ENCODE assay signal across 18 cellular contexts in the genomic region with DNA sequence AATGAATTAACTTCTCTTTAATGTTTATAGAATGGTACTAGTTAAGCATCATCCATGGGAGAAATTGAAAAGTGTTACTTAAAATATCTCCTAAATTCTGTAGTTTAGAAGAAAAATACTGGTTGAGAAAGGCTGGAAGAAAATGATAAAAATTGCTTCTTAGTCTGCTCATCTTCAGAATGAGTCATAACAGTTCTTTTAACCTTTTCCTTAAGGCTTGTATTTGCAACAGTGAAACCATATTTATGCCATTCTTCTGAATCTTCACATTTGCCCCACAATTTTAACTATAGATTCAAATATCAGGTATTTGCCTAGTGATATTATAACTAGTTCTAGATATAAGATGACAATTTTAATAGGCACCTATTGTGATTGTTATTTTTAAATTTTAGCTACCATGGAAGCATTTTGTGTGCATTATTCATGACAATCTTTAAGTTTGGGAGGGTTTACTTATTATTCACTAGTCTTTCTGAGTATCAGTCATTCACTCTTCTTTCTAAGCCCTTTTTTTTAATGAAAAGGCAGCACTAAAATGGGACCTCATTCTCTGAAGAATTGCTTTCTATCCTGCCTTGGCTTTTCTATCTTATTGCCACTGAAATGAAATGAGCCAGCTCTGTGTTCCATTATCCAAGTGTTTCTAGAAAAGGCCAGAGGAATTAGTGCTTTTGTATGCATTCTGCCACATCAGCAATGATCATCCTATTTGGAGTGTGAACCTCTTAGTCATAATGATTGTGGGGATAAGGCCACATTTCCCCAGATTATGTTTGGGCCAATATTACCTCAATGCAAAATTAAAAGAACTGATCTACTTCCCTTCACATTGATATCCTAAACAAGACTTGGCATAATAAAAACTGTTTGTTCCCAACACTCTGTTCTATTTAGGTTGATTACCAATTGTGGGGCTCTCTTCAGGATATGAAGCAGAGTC. TPM values are rescaled to one million over a fixed set of nuclear protein-coding genes. Genes with fewer than 3 reads are reported as not detected.
DNase-seq lines count a peak whose midpoint lies in the region; ATAC-seq lines count a peak whose summit lies in the region.
"Had no signal": no experiment of that assay in that cellular context is flagged by ENCODE, and none has a peak within 500 bp of the region (broad histone marks: within the 10 kb centered on the region; RNA-seq: fewer than 3 reads in every experiment).

No MANE protein-coding gene starts in this region.

- H3K9me3 Mint-ChIP-seq in activated T-cell treated with anti-CD3 and anti-CD28 coated beads, Interleukin-2, amount 50 U/mL, for 72 hours = peaks cover 0 to 3% of the 10 kb centered on the region in 2 donors
- peaks cover 6% of the 10 kb centered on the region for H3K9me3 Mint-ChIP-seq in activated naive CD8-positive, alpha-beta T cell treated with anti-CD3 and anti-CD28 coated beads, Interleukin-2, amount 50 U/mL, for 24 hours
- peaks cover 9% of the 10 kb centered on the region for H3K9me3 Mint-ChIP-seq in stimulated activated naive CD8-positive, alpha-beta T cell treated with anti-CD3 and anti-CD28 coated beads, Interleukin-15, Interleukin-2, amounts not matched to agents 100 ng/mL and 50 ng/mL, for 24 hours
- H3K9me3 Mint-ChIP-seq: endodermal cell had no signal

- peak; percentile 74 to 75 for ATAC-seq in activated T-cell treated with anti-CD3 and anti-CD28 coated beads, Interleukin-2, amount 50 U/mL, for 72 hours (replicated peaks in 1 of 2)
- ATAC-seq in HG03432 (IDR thresholded peaks at IDR 0.05; ENCODE audit: unreplicated experiment) (peak; percentile 46), GM18519 (IDR thresholded peaks at IDR 0.05; ENCODE audit: low FRiP score, unreplicated experiment) (no peak)
- ATAC-seq in activated naive CD8-positive, alpha-beta T cell treated with anti-CD3 and anti-CD28 coated beads, Interleukin-2, amount 50 U/mL, for 24 hours = peak; percentile 67
- ATAC-seq: HepG2, left lobe of liver, psoas muscle had no signal

- H3K27ac Mint-ChIP-seq in activated T-cell treated with anti-CD3 and anti-CD28 coated beads, Interleukin-2, amount 50 U/mL, for 72 hours = peak overlapping the region; percentile 85
- peak overlapping the region; percentile 95 for H3K27ac Mint-ChIP-seq in activated naive CD8-positive, alpha-beta T cell treated with anti-CD3 and anti-CD28 coated beads, Interleukin-2, amount 50 U/mL, for 24 hours
- H3K27ac Mint-ChIP-seq in stimulated activated naive CD8-positive, alpha-beta T cell treated with anti-CD3 and anti-CD28 coated beads, Interleukin-15, Interleukin-2, amounts not matched to agents 100 ng/mL and 50 ng/mL, for 24 hours = peak overlapping the region; percentile 93
- H3K27ac Mint-ChIP-seq: endodermal cell had no signal

- H3K27me3 Mint-ChIP-seq in activated T-cell treated with anti-CD3 and anti-CD28 coated beads, Interleukin-2, amount 50 U/mL, for 72 hours (ENCODE audit: low read depth) = no peaks in the 10 kb centered on the region
- H3K27me3 Mint-ChIP-seq in activated naive CD8-positive, alpha-beta T cell treated with anti-CD3 and anti-CD28 coated beads, Interleukin-2, amount 50 U/mL, for 24 hours = no peaks in the 10 kb centered on the region
- H3K27me3 Mint-ChIP-seq in stimulated activated naive CD8-positive, alpha-beta T cell treated with anti-CD3 and anti-CD28 coated beads, Interleukin-15, Interleukin-2, amounts not matched to agents 100 ng/mL and 50 ng/mL, for 24 hours = no peaks in the 10 kb centered on the region

- no peak overlapping the region for H3K4me3 ChIP-seq in H7 (ENCODE audit: insufficient read depth, low read depth, low read length)
- H3K4me3 ChIP-seq: psoas muscle had no signal

- H3K4me1 Mint-ChIP-seq in activated T-cell treated with anti-CD3 and anti-CD28 coated beads, Interleukin-2, amount 50 U/mL, for 72 hours (ENCODE audit: low read depth) = peaks cover 72% of the 10 kb centered on the region
- H3K4me1 Mint-ChIP-seq in activated naive CD8-positive, alpha-beta T cell treated with anti-CD3 and anti-CD28 coated beads, Interleukin-2, amount 50 U/mL, for 24 hours = peaks cover 70% of the 10 kb centered on the region
- H3K4me1 Mint-ChIP-seq in stimulated activated naive CD8-positive, alpha-beta T cell treated with anti-CD3 and anti-CD28 coated beads, Interleukin-15, Interleukin-2, amounts not matched to agents 100 ng/mL and 50 ng/mL, for 24 hours (ENCODE audit: low read depth) = peaks cover 72% of the 10 kb centered on the region
- H3K4me1 Mint-ChIP-seq: endodermal cell had no signal

- H3K36me3 Mint-ChIP-seq in activated T-cell treated with anti-CD3 and anti-CD28 coated beads, Interleukin-2, amount 50 U/mL, for 72 hours (ENCODE audit: insufficient read depth in 2 of 2) = peaks cover 13 to 15% of the 10 kb centered on the region in 2 donors
- peaks cover 51% of the 10 kb centered on the region for H3K36me3 Mint-ChIP-seq in activated naive CD8-positive, alpha-beta T cell treated with anti-CD3 and anti-CD28 coated beads, Interleukin-2, amount 50 U/mL, for 24 hours (ENCODE audit: low read depth)
- H3K36me3 Mint-ChIP-seq in stimulated activated naive CD8-positive, alpha-beta T cell treated with anti-CD3 and anti-CD28 coated beads, Interleukin-15, Interleukin-2, amounts not matched to agents 100 ng/mL and 50 ng/mL, for 24 hours (ENCODE audit: low read depth) = peaks cover 68% of the 10 kb centered on the region

- H3K27me3 ChIP-seq in H7 (ENCODE audit: control insufficient read depth, insufficient read depth, low read length) = no peaks in the 10 kb centered on the region

- peak overlapping the region; percentile 40 to 72 for H3K4me3 Mint-ChIP-seq in activated T-cell treated with anti-CD3 and anti-CD28 coated beads, Interleukin-2, amount 50 U/mL, for 72 hours
- H3K4me3 Mint-ChIP-seq in activated naive CD8-positive, alpha-beta T cell treated with anti-CD3 and anti-CD28 coated beads, Interleukin-2, amount 50 U/mL, for 24 hours = peak overlapping the region; percentile 48
- peak overlapping the region; percentile 59 for H3K4me3 Mint-ChIP-seq in stimulated activated naive CD8-positive, alpha-beta T cell treated with anti-CD3 and anti-CD28 coated beads, Interleukin-15, Interleukin-2, amounts not matched to agents 100 ng/mL and 50 ng/mL, for 24 hours
- H3K4me3 Mint-ChIP-seq: endodermal cell had no signal

- H3K36me3 ChIP-seq in H7 (replicated peaks; ENCODE audit: control insufficient read depth, insufficient read depth, low read length) = no peaks in the 10 kb centered on the region

- DNase-seq in activated T-cell treated with anti-CD3 and anti-CD28 coated beads, Interleukin-2, amount 50 U/mL, for 72 hours = no peak
- no peak for DNase-seq in activated T-cell treated with anti-CD3 and anti-CD28 coated beads, Interleukin-2, amount 50 U/mL, for 1 hour
- no peak for DNase-seq in activated naive CD8-positive, alpha-beta T cell treated with anti-CD3 and anti-CD28 coated beads, Interleukin-2, amount 50 U/mL, for 24 hours
- no peak for DNase-seq in H7
- DNase-seq in NCI-H1694 treated with DMSO at 0.1 percent for 48 hours (lab: John Stamatoyannopoulos, UW) = no peak
- DNase-seq: activated CD4-positive, alpha-beta T cell treated with anti-CD3 and anti-CD28 coated beads, Interleukin-2, amount 50 U/mL, for 4 hours; caudate nucleus; endodermal cell; GOT3; NCI-H1048; psoas muscle; stimulated activated CD4-positive, alpha-beta T cell treated with anti-CD3 and anti-CD28 coated beads, Interleukin-15, amount 100 ng/mL, for 24 hours had no signal

RNA-seq across cellular contexts. Expression of a gene that starts 58.4 kb away (rescaled TPM):
- total RNA-seq in activated T-cell treated with anti-CD3 and anti-CD28 coated beads, Interleukin-2, amount 50 U/mL, for 72 hours = 10 to 100 TPM; 65.4 to 69.1 TPM
- total RNA-seq in H7 (2014; rRNA removed; shearing (Covaris generic)) = 0.15 and 0.90 TPM in 2 replicates
- total RNA-seq: HepG2, myocyte had no signal

Comparison
In these comparisons a context has a peak if more than half of its experiments do, and no peak if none do; other contexts are left out.
1. RNA of a gene that starts 58.4 kb away (total RNA-seq): 65.4 to 69.1 TPM in activated T-cell treated with anti-CD3 and anti-CD28 coated beads, Interleukin-2, amount 50 U/mL, for 72 hours; 0.15 to 0.90 TPM in H7; every median in the first group is over 10 times any median in the second.
2. Peak in every context shown above with its lines, with median percentiles within 50 percentile points of each other: H3K27ac Mint-ChIP-seq and H3K4me3 Mint-ChIP-seq.